Comparison of ENCODE assay signal across 22 cellular contexts in the genomic region with DNA sequence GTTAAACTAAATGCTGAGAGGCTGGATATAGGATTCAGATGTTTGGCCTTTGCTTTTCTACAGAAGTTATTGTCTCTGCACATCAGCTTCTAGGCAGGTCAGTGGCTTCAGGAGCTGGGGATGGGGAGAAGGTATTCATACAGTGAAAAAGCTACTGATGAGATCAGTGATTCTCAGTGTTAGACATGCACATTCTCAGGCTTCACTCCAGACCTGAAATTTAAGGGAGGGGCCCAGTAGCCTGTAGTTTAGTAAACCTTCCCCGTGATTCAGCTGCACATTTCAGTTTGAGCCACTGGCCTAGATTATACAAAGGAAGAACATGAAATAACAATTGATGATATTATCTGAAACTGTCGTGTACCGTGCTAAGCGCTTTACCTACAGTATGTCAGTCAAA.
DNase-seq lines count a peak whose midpoint lies in the region; ATAC-seq, FAIRE-seq and TF ChIP-seq lines count a peak whose summit lies in the region.
"Had no signal": no experiment of that assay in that cellular context is flagged by ENCODE, and none has a peak within 500 bp of the region (broad histone marks: within the 10 kb centered on the region; RNA-seq: fewer than 3 reads in every experiment).

No MANE protein-coding gene starts in this region.

- DNase-seq in endodermal cell (no peak), occipital lobe (lab: John Stamatoyannopoulos, UW) (no peak), Karpas-422 (no peak), posterior cingulate gyrus (no peak), small intestine (no peak)
- DNase-seq in stimulated activated effector memory CD8-positive, alpha-beta T cell treated with anti-CD3 and anti-CD28 coated beads, Interleukin-12 subunit alpha, Interleukin-12 subunit beta, amount 100 ng/mL, for 72 hours (ENCODE audit: low spot score in 2 of 2): no peak
- DNase-seq: ACHN; AML-193; Caco-2; CD4-positive, alpha-beta T cell; DMS79; GDM1; KG1 had no signal

- no peak for TF ChIP-seq CTCF in endodermal cell (conservative IDR thresholded peaks at IDR 0.05)

- no peak overlapping the region for H3K4me2 ChIP-seq in Karpas-422 (ENCODE audit: low read depth, low read length, poor library complexity, severe bottlenecking)

- no peaks in the 10 kb centered on the region for H3K27me3 ChIP-seq in HUES6 (ENCODE audit: control insufficient read depth, insufficient read depth, low read length)
- no peaks in the 10 kb centered on the region for H3K27me3 ChIP-seq in endodermal cell (ENCODE audit: control insufficient read depth, insufficient read depth, low read length, poor library complexity, severe bottlenecking)
- no peaks in the 10 kb centered on the region for H3K27me3 ChIP-seq in Karpas-422 (ENCODE audit: low read length)
- no peaks in the 10 kb centered on the region for H3K27me3 ChIP-seq in small intestine (ENCODE audit: control insufficient read depth in 2 of 2, insufficient read depth in 2 of 2, low read length in 2 of 2)

- H3K9me3 Mint-ChIP-seq in activated T-helper 17 cell treated with anti-CD3 and anti-CD28 coated beads, Interleukin-2, amount 50 U/mL, for 72 hours: no peaks in the 10 kb centered on the region
- no peaks in the 10 kb centered on the region for H3K9me3 Mint-ChIP-seq in endodermal cell
- H3K9me3 Mint-ChIP-seq in stimulated activated effector memory CD8-positive, alpha-beta T cell treated with anti-CD3 and anti-CD28 coated beads, Interleukin-12 subunit alpha, Interleukin-12 subunit beta, amount 100 ng/mL, for 72 hours: no peaks in the 10 kb centered on the region
- H3K9me3 Mint-ChIP-seq: CD4-positive, alpha-beta T cell had no signal

- H3K36me3 Mint-ChIP-seq in activated T-helper 17 cell treated with anti-CD3 and anti-CD28 coated beads, Interleukin-2, amount 50 U/mL, for 72 hours (ENCODE audit: low read depth): peaks cover 16% of the 10 kb centered on the region
- peaks cover 22% of the 10 kb centered on the region for H3K36me3 Mint-ChIP-seq in endodermal cell (ENCODE audit: low read depth)
- peaks cover 51% of the 10 kb centered on the region for H3K36me3 Mint-ChIP-seq in stimulated activated effector memory CD8-positive, alpha-beta T cell treated with anti-CD3 and anti-CD28 coated beads, Interleukin-12 subunit alpha, Interleukin-12 subunit beta, amount 100 ng/mL, for 72 hours

- no peak overlapping the region for H3K9ac ChIP-seq in HUES6 (ENCODE audit: low read length)
- H3K9ac ChIP-seq in endodermal cell (ENCODE audit: extremely low read depth, low read length, poor library complexity, severe bottlenecking): no peak overlapping the region
- no peak overlapping the region for H3K9ac ChIP-seq in Karpas-422 (ENCODE audit: low read length)

- H3K27ac ChIP-seq in HUES6 (ENCODE audit: low read depth, low read length): peak overlapping the region; percentile 41; the same call in 1 of the 2 replicates
- no peak overlapping the region for H3K27ac ChIP-seq in endodermal cell (ENCODE audit: low read depth, low read length)
- H3K27ac ChIP-seq in Karpas-422 (ENCODE audit: low read length): no peak overlapping the region
- H3K27ac ChIP-seq in small intestine (ENCODE audit: low read depth in 1 of 2, low read length in 1 of 2): no peak overlapping the region
- H3K27ac ChIP-seq: C4-2B had no signal

- peak; percentile 56 for ATAC-seq in activated T-helper 17 cell treated with anti-CD3 and anti-CD28 coated beads, Interleukin-2, amount 50 U/mL, for 72 hours (replicated peaks)
- peak; percentile 65 for ATAC-seq in stimulated activated effector memory CD8-positive, alpha-beta T cell treated with anti-CD3 and anti-CD28 coated beads, Interleukin-12 subunit alpha, Interleukin-12 subunit beta, amount 100 ng/mL, for 72 hours
- ATAC-seq: HepG2 had no signal

- intact Hi-C loops in posterior cingulate gyrus (cut with DNase I): no loop called here

- no peak for FAIRE-seq in small intestine (lab: Jason Lieb, UNC)
- FAIRE-seq: A204.1, D721Med, GM12892, GM18507, H54, HepG2 had no signal

- H3K36me3 ChIP-seq in HUES6 (ENCODE audit: control insufficient read depth, insufficient read depth, low read length) (peaks cover 5% of the 10 kb centered on the region), endodermal cell (ENCODE audit: control insufficient read depth, insufficient read depth, low read length) (peaks cover 6% of the 10 kb centered on the region), Karpas-422 (ENCODE audit: insufficient read depth, low read length) (no peaks in the 10 kb centered on the region), small intestine (ENCODE audit: control insufficient read depth in 2 of 2, insufficient read depth in 2 of 2, low read length in 2 of 2) (peaks cover 3 to 10% of the 10 kb centered on the region in 2 donors)

- no peaks in the 10 kb centered on the region for H4K20me1 ChIP-seq in Karpas-422 (ENCODE audit: insufficient read depth, low read depth, low read length)

- no peaks in the 10 kb centered on the region for H3K9me3 ChIP-seq in HUES6 (ENCODE audit: control insufficient read depth, insufficient read depth, low read depth, low read length)
- no peaks in the 10 kb centered on the region for H3K9me3 ChIP-seq in endodermal cell (ENCODE audit: control insufficient read depth, low read length)
- no peaks in the 10 kb centered on the region for H3K9me3 ChIP-seq in Karpas-422 (ENCODE audit: low read length)
- no peaks in the 10 kb centered on the region for H3K9me3 ChIP-seq in small intestine (ENCODE audit: control insufficient read depth, low read depth)
- H3K9me3 ChIP-seq: Caco-2 had no signal

- no peaks in the 10 kb centered on the region for H3K79me2 ChIP-seq in Karpas-422 (ENCODE audit: low read length)

- H3K4me1 Mint-ChIP-seq in activated T-helper 17 cell treated with anti-CD3 and anti-CD28 coated beads, Interleukin-2, amount 50 U/mL, for 72 hours: no peaks in the 10 kb centered on the region
- peaks cover 66% of the 10 kb centered on the region for H3K4me1 Mint-ChIP-seq in endodermal cell
- H3K4me1 Mint-ChIP-seq in stimulated activated effector memory CD8-positive, alpha-beta T cell treated with anti-CD3 and anti-CD28 coated beads, Interleukin-12 subunit alpha, Interleukin-12 subunit beta, amount 100 ng/mL, for 72 hours: peaks cover 6% of the 10 kb centered on the region

- H2AFZ ChIP-seq in Karpas-422 (ENCODE audit: low read length): no peak overlapping the region

- no peaks in the 10 kb centered on the region for H3K27me3 Mint-ChIP-seq in activated T-helper 17 cell treated with anti-CD3 and anti-CD28 coated beads, Interleukin-2, amount 50 U/mL, for 72 hours
- H3K27me3 Mint-ChIP-seq in endodermal cell (ENCODE audit: insufficient read depth): no peaks in the 10 kb centered on the region
- H3K27me3 Mint-ChIP-seq: CD4-positive, alpha-beta T cell had no signal

- H3K9me2 ChIP-seq in Karpas-422 (replicated peaks; ENCODE audit: insufficient read depth, low read length): no peaks in the 10 kb centered on the region

- 88% methylated on average over 1 to 4 of the region's 4 CpGs for WGBS in endodermal cell (ENCODE audit: insufficient coverage in 1 of 2, insufficient read length in 1 of 2), 2 experiments
- WGBS in small intestine, 3 donors: 80 to 90% (median 82%) methylated on average over 4 of the region's 4 CpGs

- H3K27ac Mint-ChIP-seq in activated T-helper 17 cell treated with anti-CD3 and anti-CD28 coated beads, Interleukin-2, amount 50 U/mL, for 72 hours: no peak overlapping the region
- H3K27ac Mint-ChIP-seq in endodermal cell: peak overlapping the region; percentile 8
- no peak overlapping the region for H3K27ac Mint-ChIP-seq in stimulated activated effector memory CD8-positive, alpha-beta T cell treated with anti-CD3 and anti-CD28 coated beads, Interleukin-12 subunit alpha, Interleukin-12 subunit beta, amount 100 ng/mL, for 72 hours
- H3K27ac Mint-ChIP-seq: CD4-positive, alpha-beta T cell had no signal

- H3K4me1 ChIP-seq in HUES6 (ENCODE audit: control insufficient read depth, insufficient read depth, low read length) (peaks cover 33% of the 10 kb centered on the region), endodermal cell (ENCODE audit: control insufficient read depth, insufficient read depth, low read length) (peaks cover 30% of the 10 kb centered on the region), Karpas-422 (ENCODE audit: low read length) (no peaks in the 10 kb centered on the region; the same call in none of the 2 replicates), small intestine (ENCODE audit: control insufficient read depth in 2 of 2, insufficient read depth in 1 of 2, low read depth in 1 of 2, low read length in 1 of 2) (peaks cover 2 to 7% of the 10 kb centered on the region in 2 donors)

- no peak overlapping the region for H3K4me3 Mint-ChIP-seq in activated T-helper 17 cell treated with anti-CD3 and anti-CD28 coated beads, Interleukin-2, amount 50 U/mL, for 72 hours
- H3K4me3 Mint-ChIP-seq in endodermal cell: no peak overlapping the region
- no peak overlapping the region for H3K4me3 Mint-ChIP-seq in stimulated activated effector memory CD8-positive, alpha-beta T cell treated with anti-CD3 and anti-CD28 coated beads, Interleukin-12 subunit alpha, Interleukin-12 subunit beta, amount 100 ng/mL, for 72 hours
- H3K4me3 Mint-ChIP-seq: CD4-positive, alpha-beta T cell had no signal

- H3K4me3 ChIP-seq in HUES6 (ENCODE audit: low read depth, low read length) (no peak overlapping the region), endodermal cell (ENCODE audit: low read length) (no peak overlapping the region), Karpas-422 (ENCODE audit: low read length) (no peak overlapping the region), small intestine (ENCODE audit: low read depth in 1 of 2, low read length in 2 of 2) (no peak overlapping the region)
